8 cellular contexts compared by ENCODE assay signal in genomic region chr12:22046968-22047390, GRCh38. TPM values are rescaled to one million over a fixed set of nuclear protein-coding genes. Genes with fewer than 3 reads are reported as not detected.
DNase-seq lines count a peak whose midpoint lies in the region; ATAC-seq and TF ChIP-seq lines count a peak whose summit lies in the region.

No MANE protein-coding gene starts in this region.

- peak overlapping the region; percentile 97 for H3K4me3 Mint-ChIP-seq in activated naive CD4-positive, alpha-beta T cell treated with anti-CD3 and anti-CD28 coated beads, Interleukin-2, amount 50 U/mL, for 24 hours
- H3K4me3 Mint-ChIP-seq in activated naive CD8-positive, alpha-beta T cell treated with anti-CD3 and anti-CD28 coated beads for 36 hours: peak overlapping the region; percentile 96

- H3K4me1 Mint-ChIP-seq in activated naive CD4-positive, alpha-beta T cell treated with anti-CD3 and anti-CD28 coated beads, Interleukin-2, amount 50 U/mL, for 24 hours: peaks cover 52% of the 10 kb centered on the region
- peaks cover 41% of the 10 kb centered on the region for H3K4me1 Mint-ChIP-seq in activated naive CD8-positive, alpha-beta T cell treated with anti-CD3 and anti-CD28 coated beads for 36 hours

- H3K27me3 ChIP-seq in kidney epithelial cell (ENCODE audit: control insufficient read depth, insufficient read depth, low read length): no peaks in the 10 kb centered on the region
- no peaks in the 10 kb centered on the region for H3K27me3 ChIP-seq in thymus (ENCODE audit: control insufficient read depth, insufficient read depth)

- H3K4me1 ChIP-seq in thymus (ENCODE audit: control insufficient read depth, insufficient read depth, low read length): peaks cover 3% of the 10 kb centered on the region

- DNase-seq in activated naive CD4-positive, alpha-beta T cell (lab: John Stamatoyannopoulos, UW): no peak
- no peak for DNase-seq in activated naive CD8-positive, alpha-beta T cell treated with anti-CD3 and anti-CD28 coated beads for 36 hours
- DNase-seq in kidney epithelial cell (ENCODE audit: low read depth): no peak
- no peak for DNase-seq in AML-193 (lab: John Stamatoyannopoulos, UW)

- H3K27me3 Mint-ChIP-seq in activated naive CD4-positive, alpha-beta T cell treated with anti-CD3 and anti-CD28 coated beads, Interleukin-2, amount 50 U/mL, for 24 hours: no peaks in the 10 kb centered on the region
- H3K27me3 Mint-ChIP-seq in activated naive CD8-positive, alpha-beta T cell treated with anti-CD3 and anti-CD28 coated beads for 36 hours: no peaks in the 10 kb centered on the region

- no peak for ATAC-seq in GM21737 (IDR thresholded peaks at IDR 0.05; ENCODE audit: unreplicated experiment)
- no peak for ATAC-seq in HG03521 (IDR thresholded peaks at IDR 0.05; ENCODE audit: unreplicated experiment)

- peaks cover 4% of the 10 kb centered on the region for H3K36me3 Mint-ChIP-seq in activated naive CD4-positive, alpha-beta T cell treated with anti-CD3 and anti-CD28 coated beads, Interleukin-2, amount 50 U/mL, for 24 hours
- H3K36me3 Mint-ChIP-seq in activated naive CD8-positive, alpha-beta T cell treated with anti-CD3 and anti-CD28 coated beads for 36 hours: peaks cover 20% of the 10 kb centered on the region

- 42% methylated on average over 6 of the region's 6 CpGs for WGBS in thymus

- peak overlapping the region; percentile 96 for H3K4me3 ChIP-seq in kidney epithelial cell (ENCODE audit: low read depth, low read length)
- H3K4me3 ChIP-seq in thymus (ENCODE audit: low read length): peak overlapping the region; percentile 92

- H3K36me3 ChIP-seq in kidney epithelial cell (ENCODE audit: control insufficient read depth, insufficient read depth, low read length): no peaks in the 10 kb centered on the region
- no peaks in the 10 kb centered on the region for H3K36me3 ChIP-seq in thymus (ENCODE audit: control insufficient read depth, insufficient read depth)

- H3K9me3 Mint-ChIP-seq in activated naive CD4-positive, alpha-beta T cell treated with anti-CD3 and anti-CD28 coated beads, Interleukin-2, amount 50 U/mL, for 24 hours: no peaks in the 10 kb centered on the region
- no peaks in the 10 kb centered on the region for H3K9me3 Mint-ChIP-seq in activated naive CD8-positive, alpha-beta T cell treated with anti-CD3 and anti-CD28 coated beads for 36 hours

- TF ChIP-seq CTCF in kidney epithelial cell (IDR thresholded peaks at IDR 0.05; ENCODE audit: insufficient read depth, low read length, poor library complexity, severe bottlenecking): no peak

- H3K9me3 ChIP-seq in thymus (ENCODE audit: control insufficient read depth): no peaks in the 10 kb centered on the region

- peak overlapping the region; percentile 87 for H3K27ac ChIP-seq in thymus (ENCODE audit: low read depth)

- peak overlapping the region; percentile 96 for H3K27ac Mint-ChIP-seq in activated naive CD4-positive, alpha-beta T cell treated with anti-CD3 and anti-CD28 coated beads, Interleukin-2, amount 50 U/mL, for 24 hours
- H3K27ac Mint-ChIP-seq in activated naive CD8-positive, alpha-beta T cell treated with anti-CD3 and anti-CD28 coated beads for 36 hours: peak overlapping the region; percentile 91

RNA-seq across cellular contexts. Expression of gene CMAS, which starts 1.0 kb away (rescaled TPM):
- total RNA-seq in activated naive CD8-positive, alpha-beta T cell treated with anti-CD3 and anti-CD28 coated beads for 36 hours: 10 to 100 TPM; 37.9 to 38.2 TPM
- 20.4 and 30.2 TPM in 2 replicates for total RNA-seq in kidney epithelial cell
- 44.7 TPM for polyA plus RNA-seq in thymus
